ENCODE assay signal across 6 cellular contexts in the genomic region with DNA sequence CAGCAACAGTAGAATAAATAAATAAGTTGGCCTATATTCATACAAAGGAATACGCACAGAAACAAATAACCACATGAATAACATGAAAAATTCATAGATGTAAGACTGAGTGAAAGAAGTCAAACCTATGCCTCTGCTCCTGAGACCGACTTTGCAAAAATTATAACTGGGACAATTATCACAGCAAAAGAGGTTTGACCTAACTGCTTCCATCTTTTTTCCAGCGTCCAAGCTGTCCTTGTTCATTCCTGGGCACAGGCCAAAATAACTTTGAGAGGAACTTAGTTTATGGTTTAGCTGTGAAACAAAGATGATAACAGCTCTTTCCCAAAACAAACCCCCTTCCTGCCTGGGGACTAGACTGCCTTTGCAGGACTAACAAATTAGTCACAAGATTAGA.
DNase-seq lines count a peak whose midpoint lies in the region; ATAC-seq and TF ChIP-seq lines count a peak whose summit lies in the region.
"Not testable (repeated sequence)": the region's sequence is repeated elsewhere in the genome, so short reads cannot be mapped to it uniquely, and the experiment has no call there.

No MANE protein-coding gene starts in this region.

- not testable (repeated sequence) for H3K36me3 Mint-ChIP-seq in CD4-positive, alpha-beta T cell (ENCODE audit: low read depth); memory B cell; natural killer cell; neural crest cell (ENCODE audit: low read depth); stimulated activated memory B cell treated with anti-CD40 and anti-IgM and Interleukin-4, amounts not matched to agents 10 μg/mL and 1 μg/mL and 100 μg/mL, for 72 hours
- peaks cover 12% of the 10 kb centered on the region for H3K36me3 Mint-ChIP-seq in activated T-helper 17 cell treated with anti-CD3 and anti-CD28 coated beads, Interleukin-2, amount 50 U/mL, for 72 hours (ENCODE audit: low read depth)

- CTCF ChIA-PET in CD4-positive, alpha-beta T cell (lab: Charles Lee) = not testable (repeated sequence)

- H3K27ac ChIP-seq in CD4-positive, alpha-beta T cell (ENCODE audit: low read depth, low read length) = not testable (repeated sequence)

- ATAC-seq in CD4-positive, alpha-beta T cell (ENCODE audit: poor library complexity); activated T-helper 17 cell treated with anti-CD3 and anti-CD28 coated beads, Interleukin-2, amount 50 U/mL, for 72 hours (replicated peaks); memory B cell (ENCODE audit: low read depth); natural killer cell; stimulated activated memory B cell treated with anti-CD40 and anti-IgM and Interleukin-4, amounts not matched to agents 10 μg/mL and 1 μg/mL and 100 μg/mL, for 72 hours: not testable (repeated sequence)

- not testable (repeated sequence) for H3K27ac Mint-ChIP-seq in CD4-positive, alpha-beta T cell; activated T-helper 17 cell treated with anti-CD3 and anti-CD28 coated beads, Interleukin-2, amount 50 U/mL, for 72 hours; natural killer cell; neural crest cell (ENCODE audit: unreplicated experiment)
- H3K27ac Mint-ChIP-seq in memory B cell = peak overlapping the region; percentile 67
- H3K27ac Mint-ChIP-seq in stimulated activated memory B cell treated with anti-CD40 and anti-IgM and Interleukin-4, amounts not matched to agents 10 μg/mL and 1 μg/mL and 100 μg/mL, for 72 hours = peak overlapping the region; percentile 99

- TF ChIP-seq CTCF in CD4-positive, alpha-beta T cell (IDR thresholded peaks at IDR 0.05); natural killer cell (IDR thresholded peaks at IDR 0.05); neural crest cell (conservative IDR thresholded peaks at IDR 0.05): not testable (repeated sequence)

- not testable (repeated sequence) for DNase-seq in CD4-positive, alpha-beta T cell; memory B cell (ENCODE audit: low spot score in 2 of 2); natural killer cell; neural crest cell (ENCODE audit: low read depth, low spot score)

- H3K4me1 Mint-ChIP-seq in CD4-positive, alpha-beta T cell (ENCODE audit: low read depth) = peaks cover 15% of the 10 kb centered on the region
- peaks cover 22% of the 10 kb centered on the region for H3K4me1 Mint-ChIP-seq in activated T-helper 17 cell treated with anti-CD3 and anti-CD28 coated beads, Interleukin-2, amount 50 U/mL, for 72 hours
- H3K4me1 Mint-ChIP-seq in memory B cell (peaks cover 12% of the 10 kb centered on the region), natural killer cell (peaks cover 19 to 20% of the 10 kb centered on the region in 2 donors), neural crest cell (peaks cover 14% of the 10 kb centered on the region)
- peaks cover 15% of the 10 kb centered on the region for H3K4me1 Mint-ChIP-seq in stimulated activated memory B cell treated with anti-CD40 and anti-IgM and Interleukin-4, amounts not matched to agents 10 μg/mL and 1 μg/mL and 100 μg/mL, for 72 hours

- H3K9me3 Mint-ChIP-seq in CD4-positive, alpha-beta T cell; activated T-helper 17 cell treated with anti-CD3 and anti-CD28 coated beads, Interleukin-2, amount 50 U/mL, for 72 hours; memory B cell; natural killer cell; neural crest cell; stimulated activated memory B cell treated with anti-CD40 and anti-IgM and Interleukin-4, amounts not matched to agents 10 μg/mL and 1 μg/mL and 100 μg/mL, for 72 hours: not testable (repeated sequence)

- POLR2A ChIA-PET in CD4-positive, alpha-beta T cell (lab: Charles Lee) = interaction anchor here (1.5 kb wide), 1 partner anchor 73 kb away, joined by 4 read pairs; no protein-coding TSS in a partner anchor

- not testable (repeated sequence) for H3K27me3 Mint-ChIP-seq in CD4-positive, alpha-beta T cell; activated T-helper 17 cell treated with anti-CD3 and anti-CD28 coated beads, Interleukin-2, amount 50 U/mL, for 72 hours; memory B cell; stimulated activated memory B cell treated with anti-CD40 and anti-IgM and Interleukin-4, amounts not matched to agents 10 μg/mL and 1 μg/mL and 100 μg/mL, for 72 hours
- H3K27me3 Mint-ChIP-seq in natural killer cell (ENCODE audit: low read depth in 2 of 2) (peaks cover 30 to 39% of the 10 kb centered on the region in 2 donors), neural crest cell (ENCODE audit: low read depth) (peaks cover 53% of the 10 kb centered on the region)

- H3K4me3 Mint-ChIP-seq in CD4-positive, alpha-beta T cell = peak overlapping the region; percentile 44
- H3K4me3 Mint-ChIP-seq in activated T-helper 17 cell treated with anti-CD3 and anti-CD28 coated beads, Interleukin-2, amount 50 U/mL, for 72 hours = peak overlapping the region; percentile 92
- not testable (repeated sequence) for H3K4me3 Mint-ChIP-seq in memory B cell; stimulated activated memory B cell treated with anti-CD40 and anti-IgM and Interleukin-4, amounts not matched to agents 10 μg/mL and 1 μg/mL and 100 μg/mL, for 72 hours
- peak overlapping the region; percentile 99 for H3K4me3 Mint-ChIP-seq in natural killer cell
- peak overlapping the region; percentile 66 for H3K4me3 Mint-ChIP-seq in neural crest cell

- not testable (repeated sequence) for H3K27me3 ChIP-seq in CD4-positive, alpha-beta T cell (ENCODE audit: control insufficient read depth, insufficient read depth, low read length)

- not testable (repeated sequence) for H3K9me3 ChIP-seq in CD4-positive, alpha-beta T cell (ENCODE audit: control insufficient read depth, low read length)

- intact Hi-C loops in CD4-positive, alpha-beta T cell (cut with DNase I, micrococcal nuclease) = loop anchor here in 1 of 2 experiments (5.0 kb wide), 1 partner anchor 71 kb away; no protein-coding TSS in a partner anchor
- intact Hi-C loops in natural killer cell (cut with micrococcal nuclease) = not testable (repeated sequence)
